1 cellular context compared by ENCODE assay signal in genomic region chr17:4986951-4987766, GRCh38.
TF ChIP-seq lines count a peak whose summit lies in the region.

Gene CAMTA2, minus strand, starts transcription at chr17:4987675. Its CDS starts 1,453 bp downstream, at chr17:4986222.

TF ChIP-seq in HepG2, 621 proteins besides CTCF, POLR2A, EP300 and RAD21 (continued from another document and continues in another):
- TF ChIP-seq ZNF280D (CRISPR knock-in tag; IDR thresholded peaks at IDR 0.05) (no peak), ZNF33B (CRISPR knock-in tag; IDR thresholded peaks at IDR 0.05) (peak; percentile 9; the same call in 1 of the 2 replicates), HOXA5 (CRISPR knock-in tag; IDR thresholded peaks at IDR 0.05) (peak; percentile 77), GMEB2 (CRISPR knock-in tag; IDR thresholded peaks at IDR 0.05; ENCODE audit: low read depth) (peak; percentile 88), ZFP62 (CRISPR knock-in tag; IDR thresholded peaks at IDR 0.05) (no peak), ZNF878 (CRISPR knock-in tag; IDR thresholded peaks at IDR 0.05) (no peak), MXD4 (CRISPR knock-in tag; IDR thresholded peaks at IDR 0.05) (peak; percentile 65; the same call in 1 of the 2 replicates), ZNF121 (CRISPR knock-in tag; IDR thresholded peaks at IDR 0.05) (no peak), ZSCAN5A (CRISPR knock-in tag; IDR thresholded peaks at IDR 0.05; ENCODE audit: borderline replicate concordance) (peak; percentile 63; the same call in 1 of the 2 replicates), CBFB (CRISPR knock-in tag; IDR thresholded peaks at IDR 0.05) (peak; percentile 75; the same call in 1 of the 2 replicates), ZNF276 (CRISPR knock-in tag; IDR thresholded peaks at IDR 0.05; ENCODE audit: low read depth) (no peak), MAX (IDR thresholded peaks at IDR 0.05) (peak; percentile 83), AKAP8 (CRISPR knock-in tag; IDR thresholded peaks at IDR 0.05) (0 out of 2 replicates have a peak, but pooled peaks have one; percentile 82), ZMAT5 (CRISPR knock-in tag; IDR thresholded peaks at IDR 0.05; ENCODE audit: borderline replicate concordance, low read depth) (no peak), NFE2 (CRISPR knock-in tag; IDR thresholded peaks at IDR 0.05) (no peak), ZNF7 (CRISPR knock-in tag; IDR thresholded peaks at IDR 0.05) (no peak), HBP1 (CRISPR knock-in tag; IDR thresholded peaks at IDR 0.05; ENCODE audit: low read depth) (peak; percentile 93), ZHX2 (IDR thresholded peaks at IDR 0.05; ENCODE audit: low read depth) (peak; percentile 45; the same call in 1 of the 2 replicates), ZHX2 (CRISPR knock-in tag; IDR thresholded peaks at IDR 0.05; ENCODE audit: borderline replicate concordance) (no peak), FOXK2 (IDR thresholded peaks at IDR 0.05) (no peak), XRCC5 (optimal IDR thresholded peaks at IDR 0.05; ENCODE audit: low read length) (peak; percentile 82), CENPX (CRISPR knock-in tag; IDR thresholded peaks at IDR 0.05) (no peak), ZNF264 (CRISPR knock-in tag; IDR thresholded peaks at IDR 0.05) (0 out of 2 replicates have a peak, but pooled peaks have one; percentile 14), STAT6 (CRISPR knock-in tag; IDR thresholded peaks at IDR 0.05; ENCODE audit: borderline replicate concordance) (no peak), KDM5A (IDR thresholded peaks at IDR 0.05; ENCODE audit: borderline replicate concordance, low read length) (peak; percentile 54; the same call in 1 of the 2 replicates), RCOR2 (CRISPR knock-in tag; IDR thresholded peaks at IDR 0.05) (no peak), RARG (CRISPR knock-in tag; IDR thresholded peaks at IDR 0.05; ENCODE audit: low read depth) (no peak), ZNF451 (CRISPR knock-in tag; IDR thresholded peaks at IDR 0.05) (peak; percentile 71; the same call in 1 of the 2 replicates), ZBTB44 (CRISPR knock-in tag; IDR thresholded peaks at IDR 0.05) (no peak), EED (CRISPR knock-in tag; IDR thresholded peaks at IDR 0.05) (no peak), FOXP1 (IDR thresholded peaks at IDR 0.05) (no peak), FOXP1 (CRISPR knock-in tag; IDR thresholded peaks at IDR 0.05) (no peak), ZNF513 (CRISPR knock-in tag; conservative IDR thresholded peaks at IDR 0.05) (no peak), ZNF776 (CRISPR knock-in tag; IDR thresholded peaks at IDR 0.05) (no peak)
